In the genomic region with DNA sequence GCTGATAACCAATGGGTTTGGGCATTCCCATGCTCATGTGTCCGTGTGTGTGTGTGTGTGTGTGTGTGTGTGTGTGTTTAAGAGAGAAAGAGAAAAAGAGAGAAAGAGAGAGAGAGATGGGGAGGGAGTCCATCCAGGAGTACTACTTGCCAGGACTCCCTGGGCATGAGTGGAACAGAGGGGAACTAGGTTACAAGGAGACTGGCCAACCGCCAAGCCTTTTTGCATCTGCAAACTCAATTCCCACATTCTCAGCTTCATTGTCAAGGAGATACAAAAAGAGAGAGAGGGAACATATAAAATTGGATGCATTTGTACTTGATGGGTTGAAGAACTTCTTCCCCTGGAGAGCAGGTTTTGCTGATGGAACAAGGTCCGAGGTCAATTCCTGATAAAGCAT, we compare ENCODE assay signal across 27 cellular contexts.
"Had no signal": no experiment of that assay in that cellular context is flagged by ENCODE, and none has a peak within 500 bp of the region (broad histone marks: within the 10 kb centered on the region; RNA-seq: fewer than 3 reads in every experiment).

No MANE protein-coding gene starts in this region.

- H3K27ac ChIP-seq: adrenal gland, esophagus squamous epithelium, gastrocnemius medialis, heart left ventricle, neutrophil, ovary, psoas muscle, thoracic aorta, upper lobe of left lung had no signal

- H3K4me1 ChIP-seq: gastrocnemius medialis, psoas muscle, upper lobe of left lung had no signal

- H3K36me3 Mint-ChIP-seq: activated naive CD8-positive, alpha-beta T cell; naive thymus-derived CD8-positive, alpha-beta T cell had no signal

- H3K9me3 Mint-ChIP-seq: activated B cell treated with CpG ODN at 0.5 μM for 24 hours; activated T-cell treated with anti-CD3 and anti-CD28 coated beads, Interleukin-2, amount 50 U/mL, for 24 hours; activated T-helper 17 cell treated with anti-CD3 and anti-CD28 coated beads, Interleukin-2, amount 50 U/mL, for 72 hours; endodermal cell; naive thymus-derived CD8-positive, alpha-beta T cell; stimulated activated naive CD8-positive, alpha-beta T cell treated with anti-CD3 and anti-CD28 coated beads, Interleukin-15, amount 100 ng/mL, for 72 hours had no signal

- H3K27me3 ChIP-seq: adrenal gland, ovary, upper lobe of left lung had no signal

- H3K36me3 ChIP-seq: adrenal gland, esophagus squamous epithelium, gastrocnemius medialis, heart left ventricle, neutrophil, ovary, thoracic aorta, upper lobe of left lung had no signal

- H3K4me3 Mint-ChIP-seq: activated B cell treated with CpG ODN at 0.5 μM for 24 hours; activated CD4-positive, alpha-beta T cell treated with anti-CD3 and anti-CD28 coated beads for 36 hours; activated naive CD8-positive, alpha-beta T cell; activated T-cell treated with anti-CD3 and anti-CD28 coated beads, Interleukin-2, amount 50 U/mL, for 24 hours; activated T-helper 17 cell treated with anti-CD3 and anti-CD28 coated beads, Interleukin-2, amount 50 U/mL, for 72 hours; endodermal cell; naive thymus-derived CD8-positive, alpha-beta T cell; stimulated activated naive CD8-positive, alpha-beta T cell treated with anti-CD3 and anti-CD28 coated beads, Interleukin-15, amount 100 ng/mL, for 72 hours; T-helper 17 cell had no signal

- DNase-seq: activated B cell treated with CpG ODN at 0.5 μM for 24 hours; activated CD4-positive, alpha-beta T cell treated with anti-CD3 and anti-CD28 coated beads for 36 hours; activated CD4-positive, alpha-beta T cell treated with anti-CD3 and anti-CD28 coated beads, Interleukin-2, amount 50 U/mL, for 4 hours; activated CD8-positive, alpha-beta memory T cell treated with anti-CD3 and anti-CD28 coated beads for 24 hours; activated CD8-positive, alpha-beta memory T cell treated with anti-CD3 and anti-CD28 coated beads, Interleukin-2, amount 50 U/mL, for 4 hours; activated T-cell treated with anti-CD3 and anti-CD28 coated beads, Interleukin-2, amount 50 U/mL, for 24 hours; cortex of kidney; endodermal cell; esophagus squamous epithelium; gastrocnemius medialis; heart left ventricle; naive thymus-derived CD8-positive, alpha-beta T cell; psoas muscle; right cardiac atrium; stimulated activated CD4-positive, alpha-beta T cell treated with anti-CD3 and anti-CD28 coated beads, Interleukin-12 subunit alpha, Interleukin-12 subunit beta, amount 100 ng/mL, for 4 hours; stimulated activated naive CD8-positive, alpha-beta T cell treated with anti-CD3 and anti-CD28 coated beads, Interleukin-15, amount 100 ng/mL, for 72 hours; SW 1271; T-helper 17 cell; upper lobe of left lung had no signal

- H3K27ac Mint-ChIP-seq: activated B cell treated with CpG ODN at 0.5 μM for 24 hours; activated CD4-positive, alpha-beta T cell treated with anti-CD3 and anti-CD28 coated beads for 36 hours; activated naive CD8-positive, alpha-beta T cell; activated T-cell treated with anti-CD3 and anti-CD28 coated beads, Interleukin-2, amount 50 U/mL, for 24 hours; activated T-helper 17 cell treated with anti-CD3 and anti-CD28 coated beads, Interleukin-2, amount 50 U/mL, for 72 hours; endodermal cell; T-helper 17 cell had no signal

- H3K9me3 ChIP-seq: adrenal gland, esophagus squamous epithelium, gastrocnemius medialis, heart left ventricle, neutrophil, ovary, psoas muscle, thoracic aorta, upper lobe of left lung had no signal

- H3K4me1 Mint-ChIP-seq: activated B cell treated with CpG ODN at 0.5 μM for 24 hours; activated CD4-positive, alpha-beta T cell treated with anti-CD3 and anti-CD28 coated beads for 36 hours; activated T-helper 17 cell treated with anti-CD3 and anti-CD28 coated beads, Interleukin-2, amount 50 U/mL, for 72 hours; endodermal cell; naive thymus-derived CD8-positive, alpha-beta T cell; stimulated activated naive CD8-positive, alpha-beta T cell treated with anti-CD3 and anti-CD28 coated beads, Interleukin-15, amount 100 ng/mL, for 72 hours; T-helper 17 cell had no signal

- H3K4me3 ChIP-seq: adrenal gland, esophagus squamous epithelium, gastrocnemius medialis, heart left ventricle, lung, ovary, psoas muscle, thoracic aorta, upper lobe of left lung had no signal

- ATAC-seq: activated CD4-positive, alpha-beta T cell treated with anti-CD3 and anti-CD28 coated beads for 36 hours; activated T-helper 17 cell treated with anti-CD3 and anti-CD28 coated beads, Interleukin-2, amount 50 U/mL, for 72 hours; gastrocnemius medialis; heart left ventricle; left lobe of liver; naive thymus-derived CD8-positive, alpha-beta T cell; psoas muscle; right cardiac atrium; stimulated activated naive CD8-positive, alpha-beta T cell treated with anti-CD3 and anti-CD28 coated beads, Interleukin-15, amount 100 ng/mL, for 72 hours; T-helper 17 cell had no signal
